In genomic region chr11:26297179-26297970, GRCh38 we compare ENCODE assay signal across 8 cellular contexts. TPM values are rescaled to one million over a fixed set of nuclear protein-coding genes. Genes with fewer than 3 reads are reported as not detected.
DNase-seq lines count a peak whose midpoint lies in the region; ATAC-seq and TF ChIP-seq lines count a peak whose summit lies in the region.

No MANE protein-coding gene starts in this region.

- H3K36me3 Mint-ChIP-seq in activated CD4-positive, alpha-beta memory T cell treated with anti-CD3 and anti-CD28 coated beads for 36 hours, result no peaks in the 10 kb centered on the region

- no peaks in the 10 kb centered on the region for H3K4me1 ChIP-seq in transverse colon

- H3K27me3 ChIP-seq in transverse colon, result no peaks in the 10 kb centered on the region

- ATAC-seq in GM18511 (IDR thresholded peaks at IDR 0.05; ENCODE audit: unreplicated experiment) (peak; percentile 84), HG02981 (IDR thresholded peaks at IDR 0.05; ENCODE audit: unreplicated experiment) (peak; percentile 81)

- no peak overlapping the region for H3K4me3 ChIP-seq in transverse colon

- no peak overlapping the region for H3K4me3 Mint-ChIP-seq in activated CD4-positive, alpha-beta memory T cell treated with anti-CD3 and anti-CD28 coated beads for 36 hours

- no peak for TF ChIP-seq EP300 in transverse colon (IDR thresholded peaks at IDR 0.05; ENCODE audit: low read depth)

- peak; percentile 33 for DNase-seq in AG08396 (ENCODE audit: low spot score)
- DNase-seq in NCI-H2171 (lab: John Stamatoyannopoulos, UW), result peak; percentile 63
- peak; percentile 63 for DNase-seq in astrocyte of the hippocampus (ENCODE audit: low read depth, low spot score)
- peak; percentile 62 for DNase-seq in inferior parietal cortex (ENCODE audit: extremely low spot score)
- no peak for DNase-seq in transverse colon
- no peak for DNase-seq in activated CD4-positive, alpha-beta memory T cell treated with anti-CD3 and anti-CD28 coated beads for 36 hours

- H3K9me3 ChIP-seq in transverse colon, result no peaks in the 10 kb centered on the region

- POLR2A ChIA-PET in activated CD4-positive, alpha-beta memory T cell treated with anti-CD3 and anti-CD28 coated beads for 36 hours (lab: Charles Lee), result no interaction called here

- CTCF ChIA-PET in activated CD4-positive, alpha-beta memory T cell treated with anti-CD3 and anti-CD28 coated beads for 36 hours (lab: Charles Lee), result interaction anchor here (0.7 to 1.5 kb wide), 6 partner anchors 11 to 1188 kb away, joined by 3 to 5 read pairs (median 3); no protein-coding TSS in a partner anchor

- H3K27ac ChIP-seq in transverse colon, result no peak overlapping the region

- no peaks in the 10 kb centered on the region for H3K36me3 ChIP-seq in transverse colon

- H3K9me3 Mint-ChIP-seq in activated CD4-positive, alpha-beta memory T cell treated with anti-CD3 and anti-CD28 coated beads for 36 hours, result no peaks in the 10 kb centered on the region

- in situ Hi-C loops in transverse colon (cut with MboI; ENCODE audit: low pct_ligation_motif_present in 1 of 4, low pct_unique_long_range_greater_than_20kb in 1 of 4, low sequenced_read_pairs in 3 of 4), result loop anchor here in 3 of 4 donors (10.0 to 25.0 kb wide), 5 partner anchors 340 to 1190 kb away; no protein-coding TSS in a partner anchor

- intact Hi-C loops in transverse colon (cut with DNase I; ENCODE audit: low total_unique reads), result no loop called here
- intact Hi-C loops in activated CD4-positive, alpha-beta memory T cell treated with anti-CD3 and anti-CD28 coated beads for 36 hours (cut with micrococcal nuclease), result loop anchor here (1.0 to 2.0 kb wide), 3 partner anchors 352 to 1189 kb away; no protein-coding TSS in a partner anchor

- no peaks in the 10 kb centered on the region for H3K4me1 Mint-ChIP-seq in activated CD4-positive, alpha-beta memory T cell treated with anti-CD3 and anti-CD28 coated beads for 36 hours (ENCODE audit: low read depth)

- TF ChIP-seq POLR2A in transverse colon (IDR thresholded peaks at IDR 0.05), result no peak

- H3K27me3 Mint-ChIP-seq in activated CD4-positive, alpha-beta memory T cell treated with anti-CD3 and anti-CD28 coated beads for 36 hours, result no peaks in the 10 kb centered on the region

- 19 to 24% methylated on average over 4 to 5 of the region's 5 CpGs for WGBS in transverse colon (ENCODE audit: low coverage in 1 of 2), 2 donors

- TF ChIP-seq CTCF in transverse colon (IDR thresholded peaks at IDR 0.05), result peak; percentile 45 to 65 (median 50)

- no peak overlapping the region for H3K27ac Mint-ChIP-seq in activated CD4-positive, alpha-beta memory T cell treated with anti-CD3 and anti-CD28 coated beads for 36 hours

RNA-seq across cellular contexts. Expression of gene ANO3, which starts 34.6 kb away (rescaled TPM):
- total RNA-seq in transverse colon, result under 1 TPM in 2 of 4 donors, not detected in 2; 0.16 to 0.55 TPM
- total RNA-seq in activated CD4-positive, alpha-beta memory T cell treated with anti-CD3 and anti-CD28 coated beads for 36 hours, result not detected

Comparison
In these comparisons a context has a peak if more than half of its experiments do, and no peak if none do; other contexts are left out.
1. DNase-seq: peak in AG08396 (single experiment), NCI-H2171 (single experiment), astrocyte of the hippocampus (single experiment) and inferior parietal cortex (single experiment); none in transverse colon (single experiment) and activated CD4-positive, alpha-beta memory T cell treated with anti-CD3 and anti-CD28 coated beads for 36 hours (single experiment).